In the genomic region with DNA sequence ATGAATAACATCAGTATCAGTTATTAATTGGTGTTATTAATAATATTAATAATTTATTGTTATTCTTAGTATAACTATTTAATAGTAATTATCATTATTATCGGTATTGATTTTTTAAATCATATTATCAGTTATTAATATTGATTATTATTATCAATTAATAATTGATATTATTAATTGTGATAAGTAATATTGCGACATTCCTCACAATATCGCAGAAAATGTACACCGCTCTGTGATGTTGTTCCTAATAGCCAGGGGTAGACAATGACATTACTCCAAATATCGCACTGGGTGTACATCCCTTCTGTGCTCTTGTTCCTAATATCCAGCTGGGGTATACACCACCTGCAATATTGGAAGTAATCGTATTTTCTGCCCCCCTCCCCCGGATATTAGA, we compare ENCODE assay signal across 15 cellular contexts. TPM values are rescaled to one million over a fixed set of nuclear protein-coding genes. Genes with fewer than 3 reads are reported as not detected.
DNase-seq lines count a peak whose midpoint lies in the region; ATAC-seq, FAIRE-seq and TF ChIP-seq lines count a peak whose summit lies in the region.
"Had no signal": no experiment of that assay in that cellular context is flagged by ENCODE, and none has a peak within 500 bp of the region (broad histone marks: within the 10 kb centered on the region; RNA-seq: fewer than 3 reads in every experiment).

No MANE protein-coding gene starts in this region.

- H3K27ac Mint-ChIP-seq in WTC11 (no peak overlapping the region), chondrocyte (ENCODE audit: unreplicated experiment) (no peak overlapping the region)
- H3K27ac Mint-ChIP-seq: CD8-positive, alpha-beta T cell; H9 had no signal

- TF ChIP-seq POLR2A in HepG2 (IDR thresholded peaks at IDR 0.05; ENCODE audit: insufficient read depth in 1 of 2, low read depth in 2 of 2, low read length in 2 of 2), result no peak
- no peak for TF ChIP-seq POLR2A in right lobe of liver (IDR thresholded peaks at IDR 0.05)

- TF ChIP-seq CTCF in HepG2 (CRISPR knock-in tag; IDR thresholded peaks at IDR 0.05) (no peak), right lobe of liver (IDR thresholded peaks at IDR 0.05) (no peak), WTC11 (IDR thresholded peaks at IDR 0.05) (no peak), PC-3 (conservative IDR thresholded peaks at IDR 0.05; ENCODE audit: low read depth, low read length) (no peak), chondrocyte (IDR thresholded peaks at IDR 0.05) (no peak)

- H3K36me3 ChIP-seq in HepG2 (replicated peaks in 1 of 2; ENCODE audit: control insufficient read depth in 1 of 2, insufficient read depth in 2 of 2, low read length in 2 of 2) (no peaks in the 10 kb centered on the region), right lobe of liver (no peaks in the 10 kb centered on the region), PC-3 (ENCODE audit: low read depth, low read length) (no peaks in the 10 kb centered on the region)
- H3K36me3 ChIP-seq: BLaER1 had no signal

- H2AFZ ChIP-seq in HepG2 (ENCODE audit: low read length), result no peak overlapping the region
- no peak overlapping the region for H2AFZ ChIP-seq in PC-3 (ENCODE audit: low read length)

- BruUV-seq in HepG2 (replicated peaks; lab: Mats Ljungman, UMichigan), result no TSS peak
- no TSS peak for BruUV-seq in PC-3 (replicated peaks; lab: Mats Ljungman, UMichigan)

- intact Hi-C loops in HepG2 (cut with micrococcal nuclease; ENCODE audit: unreplicated experiment) (no loop called here), right lobe of liver (cut with DNase I) (no loop called here), PC-3 (cut with micrococcal nuclease) (no loop called here)

- H3K4me1 Mint-ChIP-seq in WTC11 (peaks cover 3% of the 10 kb centered on the region), chondrocyte (ENCODE audit: low read depth) (peaks cover 7% of the 10 kb centered on the region)
- H3K4me1 Mint-ChIP-seq: H9 had no signal

- H3F3A ChIP-seq in PC-3 (ENCODE audit: low read length, unreplicated experiment), result no peaks in the 10 kb centered on the region

- TF ChIP-seq EP300 in HepG2 (IDR thresholded peaks at IDR 0.05; ENCODE audit: low read depth in 2 of 2, low read length in 2 of 2) (no peak), HepG2 (CRISPR knock-in tag; IDR thresholded peaks at IDR 0.05; ENCODE audit: borderline replicate concordance) (no peak)

- H3K4me2 ChIP-seq in HepG2 (ENCODE audit: low read depth, low read length) (no peak overlapping the region), PC-3 (ENCODE audit: low read length) (no peak overlapping the region)
- H3K4me2 ChIP-seq: BLaER1 had no signal

- peaks cover 4% of the 10 kb centered on the region; the same call in 1 of the 2 replicates for H3K27me3 Mint-ChIP-seq in WTC11 (ENCODE audit: low read depth)
- H3K27me3 Mint-ChIP-seq in chondrocyte (ENCODE audit: low read depth), result peaks cover 7% of the 10 kb centered on the region

- no peaks in the 10 kb centered on the region for H3K9me2 ChIP-seq in PC-3 (replicated peaks; ENCODE audit: low read length)

- H3K9me3 Mint-ChIP-seq in WTC11, result no peaks in the 10 kb centered on the region
- no peaks in the 10 kb centered on the region for H3K9me3 Mint-ChIP-seq in chondrocyte (ENCODE audit: low read depth)
- H3K9me3 Mint-ChIP-seq: CD8-positive, alpha-beta T cell; H9 had no signal

- H3K9me3 ChIP-seq in HepG2 (ENCODE audit: low read length) (no peaks in the 10 kb centered on the region), right lobe of liver (no peaks in the 10 kb centered on the region), PC-3 (ENCODE audit: low read length) (no peaks in the 10 kb centered on the region)
- H3K9me3 ChIP-seq: BLaER1 had no signal

- H3K4me1 ChIP-seq in HepG2 (ENCODE audit: insufficient read depth, low read length) (no peaks in the 10 kb centered on the region), right lobe of liver (no peaks in the 10 kb centered on the region), PC-3 (ENCODE audit: insufficient read depth, low read length) (peaks cover 25% of the 10 kb centered on the region)
- H3K4me1 ChIP-seq: BLaER1 had no signal

- POLR2A ChIA-PET in HepG2 (lab: Yijun Ruan, JAX), result no interaction called here
- POLR2A ChIA-PET in WTC11 (lab: Charles Lee), result no interaction called here
- POLR2A ChIA-PET in PC-3 (lab: Charles Lee; ENCODE audit: unreplicated experiment), result no interaction called here

- H4K20me1 ChIP-seq in HepG2 (ENCODE audit: insufficient read depth, low read length) (no peaks in the 10 kb centered on the region), PC-3 (ENCODE audit: low read length) (no peaks in the 10 kb centered on the region)
- H4K20me1 ChIP-seq: BLaER1 had no signal

- H3K36me3 Mint-ChIP-seq in WTC11 (no peaks in the 10 kb centered on the region), chondrocyte (ENCODE audit: low read depth) (no peaks in the 10 kb centered on the region)
- H3K36me3 Mint-ChIP-seq: CD8-positive, alpha-beta T cell had no signal

- H3K4me3 Mint-ChIP-seq in WTC11 (no peak overlapping the region), chondrocyte (ENCODE audit: unreplicated experiment) (no peak overlapping the region)
- H3K4me3 Mint-ChIP-seq: CD8-positive, alpha-beta T cell; H9 had no signal

- H3K27me3 ChIP-seq in HepG2 (ENCODE audit: control insufficient read depth in 1 of 2, insufficient read depth in 2 of 2, low read length in 2 of 2) (peaks cover 3 to 46% of the 10 kb centered on the region in 2 experiments), right lobe of liver (no peaks in the 10 kb centered on the region), PC-3 (ENCODE audit: low read length) (no peaks in the 10 kb centered on the region)
- H3K27me3 ChIP-seq: BLaER1 had no signal

- 46% methylated on average over 7 of the region's 7 CpGs for WGBS in HepG2 (ENCODE audit: low lambda C conversion rate)
- WGBS in right lobe of liver (ENCODE audit: insufficient coverage, low coverage, low lambda C conversion rate, missing lambda C conversion rate), result 73% methylated on average over 7 of the region's 7 CpGs

- CTCF ChIA-PET in HepG2 (lab: Yijun Ruan, JAX; ENCODE audit: low intra/inter-chr PET ratio, low total read pairs), result no interaction called here
- CTCF ChIA-PET in WTC11 (lab: Charles Lee), result no interaction called here
- CTCF ChIA-PET in PC-3 (lab: Charles Lee), result no interaction called here

- H3K27ac ChIP-seq in HepG2 (ENCODE audit: extremely low read length, insufficient read depth, low read length) (no peak overlapping the region), right lobe of liver (no peak overlapping the region), PC-3 (ENCODE audit: low read length) (no peak overlapping the region)
- H3K27ac ChIP-seq: 22Rv1, BLaER1 had no signal

- no peak overlapping the region for H3K4me3 ChIP-seq in HepG2 (replicated peaks in 1 of 3; ENCODE audit: insufficient read depth in 1 of 3, low read depth in 2 of 3, low read length in 3 of 3)
- no peak overlapping the region for H3K4me3 ChIP-seq in right lobe of liver
- no peak overlapping the region for H3K4me3 ChIP-seq in PC-3 (ENCODE audit: low read length)
- H3K4me3 ChIP-seq: BLaER1, GM12878 had no signal

- H3K9ac ChIP-seq in HepG2 (ENCODE audit: insufficient read depth, low read depth, low read length) (no peak overlapping the region), PC-3 (ENCODE audit: low read length) (no peak overlapping the region)
- H3K9ac ChIP-seq: BLaER1 had no signal

- no peak for ATAC-seq in HepG2
- no peak for ATAC-seq in right lobe of liver
- ATAC-seq in WTC11, result no peak
- ATAC-seq in GM21367 (IDR thresholded peaks at IDR 0.05; ENCODE audit: unreplicated experiment), result no peak
- no peak for ATAC-seq in PC-3
- ATAC-seq: CD8-positive, alpha-beta T cell; GM12878 had no signal

- H3K79me2 ChIP-seq in HepG2 (ENCODE audit: insufficient read depth, low read length), result no peaks in the 10 kb centered on the region
- H3K79me2 ChIP-seq in PC-3 (ENCODE audit: low read length), result no peaks in the 10 kb centered on the region

- TF ChIP-seq RAD21 in HepG2 (CRISPR knock-in tag; IDR thresholded peaks at IDR 0.05), result no peak

- DNase-seq in HepG2 (ENCODE audit: low spot score) (no peak), right lobe of liver (no peak), WTC11 (ENCODE audit: low spot score) (no peak), frontal cortex (ENCODE audit: low spot score in 2 of 2) (no peak), PC-3 (no peak), chondrocyte (ENCODE audit: low spot score) (no peak)
- DNase-seq: Calu3; CD8-positive, alpha-beta T cell; DMS79 treated with DMSO at 0.1 percent for 48 hours; H9 had no signal

- in situ Hi-C loops in HepG2 (cut with HindIII; ENCODE audit: extremely low pct_ligation_motif_present, low pct_unique_long_range_greater_than_20kb), result no loop called here

- FAIRE-seq in HepG2 (lab: Jason Lieb, UNC) (no peak), frontal cortex (lab: Jason Lieb, UNC) (peak; percentile 97)
- FAIRE-seq: GM12878, H1 had no signal

RNA-seq across cellular contexts. Expression of a gene that starts 23.3 kb away (rescaled TPM):
- total RNA-seq in HepG2 (2016; rRNA removed; fragmentation: Illumina TruSeq; extraction: Trizol) (29.8 and 35.2 TPM in 2 replicates), right lobe of liver (10 to 100 TPM; 17.7 to 51.7 (median 36.1) TPM), WTC11 (2021) (56.1 to 58.9 TPM (median 57.7 TPM) in 3 replicates), frontal cortex (49.7 TPM), PC-3 (2014; rRNA removed) (55.5 and 70.5 TPM in 2 replicates), chondrocyte (166 to 185 TPM (median 177 TPM) in 3 replicates)
- total RNA-seq in HepG2 (2016; cell fraction: cytosol; rRNA removed; fragmentation: Illumina TruSeq; extraction: Trizol; ENCODE audit: low read depth), result 16.7 and 20.4 TPM in 2 replicates
- total RNA-seq in HepG2 (2016; cell fraction: insoluble cytoplasmic fraction; rRNA removed; fragmentation: Illumina TruSeq; extraction: Trizol), result 28.4 and 34.5 TPM in 2 replicates
- total RNA-seq in HepG2 (2016; cell fraction: membrane; rRNA removed; fragmentation: Illumina TruSeq; extraction: Trizol), result 16.2 and 19.4 TPM in 2 replicates
- 25.1 and 33.7 TPM in 2 replicates for total RNA-seq in HepG2 (2016; cell fraction: nucleus; rRNA removed; fragmentation: Illumina TruSeq; extraction: Trizol)
- polyA plus RNA-seq in HepG2 (2011; rRNA removed), result 24.4 and 32.1 TPM in 2 replicates
- polyA plus RNA-seq in HepG2 (2011; cell fraction: cytosol; rRNA removed), result 26.2 and 27.6 TPM in 2 replicates
- polyA plus RNA-seq in HepG2 (2011; cell fraction: nucleus; rRNA removed), result 79.7 and 80.0 TPM in 2 replicates
- 21.9 and 25.9 TPM in 2 replicates for polyA plus RNA-seq in HepG2 (2012)
- 13.2 and 15.1 TPM in 2 replicates for polyA plus RNA-seq in HepG2 (2016; cell fraction: cytosol; fragmentation: Illumina TruSeq; extraction: Trizol; ENCODE audit: low read depth)
- 36.5 and 39.9 TPM in 2 replicates for polyA plus RNA-seq in HepG2 (2016; cell fraction: insoluble cytoplasmic fraction; fragmentation: Illumina TruSeq; extraction: Trizol; ENCODE audit: low read depth)
- 11.9 and 13.2 TPM in 2 replicates for polyA plus RNA-seq in HepG2 (2016; cell fraction: membrane; fragmentation: Illumina TruSeq; extraction: Trizol; ENCODE audit: low read depth)
- 64.5 and 73.2 TPM in 2 replicates for polyA plus RNA-seq in HepG2 (2016; cell fraction: nucleus; fragmentation: Illumina TruSeq; extraction: Trizol; ENCODE audit: insufficient read depth, low read depth)
- polyA minus RNA-seq in HepG2 (2011; rRNA and poly(A)+ RNA removed; ENCODE audit: low replicate concordance), result 27.8 and 45.7 TPM in 2 replicates
- polyA minus RNA-seq in HepG2 (2011; cell fraction: cytosol; rRNA and poly(A)+ RNA removed), result 7.1 and 10.9 TPM in 2 replicates
- polyA minus RNA-seq in HepG2 (2011; cell fraction: nucleus; rRNA and poly(A)+ RNA removed), result 54.0 and 54.8 TPM in 2 replicates

RNA-seq across cellular contexts. Expression of a gene that starts 50.5 kb away (rescaled TPM):
- total RNA-seq in HepG2 (2016; rRNA removed; fragmentation: Illumina TruSeq; extraction: Trizol), result 36.0 and 43.8 TPM in 2 replicates
- 13.1 and 17.4 TPM in 2 replicates for total RNA-seq in HepG2 (2016; cell fraction: cytosol; rRNA removed; fragmentation: Illumina TruSeq; extraction: Trizol; ENCODE audit: low read depth)
- 32.9 and 42.2 TPM in 2 replicates for total RNA-seq in HepG2 (2016; cell fraction: insoluble cytoplasmic fraction; rRNA removed; fragmentation: Illumina TruSeq; extraction: Trizol)
- 49.5 and 51.8 TPM in 2 replicates for total RNA-seq in HepG2 (2016; cell fraction: membrane; rRNA removed; fragmentation: Illumina TruSeq; extraction: Trizol)
- 41.0 and 45.3 TPM in 2 replicates for total RNA-seq in HepG2 (2016; cell fraction: nucleus; rRNA removed; fragmentation: Illumina TruSeq; extraction: Trizol)
- 68.7 and 78.7 TPM in 2 replicates for polyA plus RNA-seq in HepG2 (2011; rRNA removed)
- polyA plus RNA-seq in HepG2 (2011; cell fraction: cytosol; rRNA removed), result 67.6 and 76.6 TPM in 2 replicates
- 59.4 and 73.5 TPM in 2 replicates for polyA plus RNA-seq in HepG2 (2011; cell fraction: nucleus; rRNA removed)
- polyA plus RNA-seq in HepG2 (2012), result 40.8 and 51.3 TPM in 2 replicates
- 25.7 and 32.7 TPM in 2 replicates for polyA plus RNA-seq in HepG2 (2016; cell fraction: cytosol; fragmentation: Illumina TruSeq; extraction: Trizol; ENCODE audit: low read depth)
- polyA plus RNA-seq in HepG2 (2016; cell fraction: insoluble cytoplasmic fraction; fragmentation: Illumina TruSeq; extraction: Trizol; ENCODE audit: low read depth), result 52.6 and 59.2 TPM in 2 replicates
- 72.7 and 76.3 TPM in 2 replicates for polyA plus RNA-seq in HepG2 (2016; cell fraction: membrane; fragmentation: Illumina TruSeq; extraction: Trizol; ENCODE audit: low read depth)
- 82.4 and 86.0 TPM in 2 replicates for polyA plus RNA-seq in HepG2 (2016; cell fraction: nucleus; fragmentation: Illumina TruSeq; extraction: Trizol; ENCODE audit: insufficient read depth, low read depth)
- polyA minus RNA-seq in HepG2 (2011; rRNA and poly(A)+ RNA removed; ENCODE audit: low replicate concordance), result 90.8 and 137 TPM in 2 replicates
- 27.5 and 29.3 TPM in 2 replicates for polyA minus RNA-seq in HepG2 (2011; cell fraction: cytosol; rRNA and poly(A)+ RNA removed)
- polyA minus RNA-seq in HepG2 (2011; cell fraction: nucleus; rRNA and poly(A)+ RNA removed), result 23.2 and 28.1 TPM in 2 replicates
- 10 to 100 TPM; 26.5 to 33.2 (median 27.1) TPM for total RNA-seq in right lobe of liver
- 15.2 to 18.3 TPM (median 17.0 TPM) in 3 replicates for total RNA-seq in WTC11 (2021)
- total RNA-seq in frontal cortex, result 13.5 TPM
- total RNA-seq in PC-3 (2014; rRNA removed), result 51.8 and 54.2 TPM in 2 replicates
- total RNA-seq in chondrocyte, result 54.1 to 57.3 TPM (median 56.8 TPM) in 3 replicates
